Comparison of ENCODE assay signal across 8 cellular contexts in genomic region chr10:95242581-95243317, GRCh38. TPM values are rescaled to one million over a fixed set of nuclear protein-coding genes. Genes with fewer than 3 reads are reported as not detected.
A peak's percentile ranks its signal among the peaks of the same experiment; 100 is the strongest.
DNase-seq lines count a peak whose midpoint lies in the region; ATAC-seq, FAIRE-seq and TF ChIP-seq lines count a peak whose summit lies in the region.

No MANE protein-coding gene starts in this region.

- H3K27me3 ChIP-seq in NT2/D1 (ENCODE audit: insufficient read depth, insufficient read length) (no peaks in the 10 kb centered on the region), bronchial epithelial cell (ENCODE audit: control insufficient read depth, insufficient read depth, low read length) (no peaks in the 10 kb centered on the region)

- peak; percentile 58 for TF ChIP-seq CTCF in GM10266 (IDR thresholded peaks at IDR 0.05; ENCODE audit: control insufficient read depth, insufficient read depth, low read depth, missing control alignments)
- peak; percentile 75 for TF ChIP-seq CTCF in bronchial epithelial cell (IDR thresholded peaks at IDR 0.05; ENCODE audit: insufficient read depth, low read length, severe bottlenecking)

- H3K4me3 ChIP-seq in NT2/D1 (ENCODE audit: insufficient read length, low read depth) (no peak overlapping the region), bronchial epithelial cell (ENCODE audit: low read depth, low read length) (no peak overlapping the region)

- no peak for ATAC-seq in GM18519 (IDR thresholded peaks at IDR 0.05; ENCODE audit: low FRiP score, unreplicated experiment)

- DNase-seq in Ammon's horn (ENCODE audit: low spot score) (peak; percentile 67), GM10266 (ENCODE audit: extremely low spot score) (no peak), NT2/D1 (ENCODE audit: low read depth, low spot score) (peak; percentile 36), bronchial epithelial cell (ENCODE audit: low read depth) (peak; percentile 44), lung microvascular endothelial cell (ENCODE audit: low read depth in 2 of 2) (peak; percentile 54 to 62), ureter (ENCODE audit: low spot score) (no peak), putamen (ENCODE audit: low spot score) (no peak)

- no peaks in the 10 kb centered on the region for H3K9me3 ChIP-seq in NT2/D1 (ENCODE audit: insufficient read depth, low read length)

- FAIRE-seq in bronchial epithelial cell (lab: Jason Lieb, UNC): no peak

- no peaks in the 10 kb centered on the region for H3K4me1 ChIP-seq in NT2/D1 (ENCODE audit: insufficient read depth, insufficient read length)

- H3K36me3 ChIP-seq in NT2/D1 (ENCODE audit: insufficient read depth, insufficient read length, low read length): peaks cover 75% of the 10 kb centered on the region
- peaks cover 44% of the 10 kb centered on the region for H3K36me3 ChIP-seq in bronchial epithelial cell (ENCODE audit: control insufficient read depth, insufficient read depth, low read length)

- H3K9ac ChIP-seq in NT2/D1 (ENCODE audit: insufficient read length, low read depth): no peak overlapping the region

RNA-seq across cellular contexts. Expression of gene PDLIM1, which starts 48.1 kb away (rescaled TPM):
- total RNA-seq in bronchial epithelial cell (19.2 and 20.2 TPM in 2 replicates), lung microvascular endothelial cell (67.1 and 93.7 TPM in 2 replicates), ureter (405 TPM)

RNA-seq across cellular contexts. Expression of gene ACSM6, which starts 48.7 kb away (rescaled TPM):
- total RNA-seq in bronchial epithelial cell: not detected in 2 replicates
- total RNA-seq in lung microvascular endothelial cell: not detected in 2 replicates
- 1.8 TPM for total RNA-seq in ureter

Comparison
In these comparisons a context has a peak if more than half of its experiments do, and no peak if none do; other contexts are left out.
1. DNase-seq: peak in Ammon's horn (single experiment), NT2/D1 (single experiment), bronchial epithelial cell (single experiment) and lung microvascular endothelial cell (2 of 2); none in GM10266 (single experiment), ureter (single experiment) and putamen (single experiment).